8 cellular contexts compared by ENCODE assay signal in the genomic region with DNA sequence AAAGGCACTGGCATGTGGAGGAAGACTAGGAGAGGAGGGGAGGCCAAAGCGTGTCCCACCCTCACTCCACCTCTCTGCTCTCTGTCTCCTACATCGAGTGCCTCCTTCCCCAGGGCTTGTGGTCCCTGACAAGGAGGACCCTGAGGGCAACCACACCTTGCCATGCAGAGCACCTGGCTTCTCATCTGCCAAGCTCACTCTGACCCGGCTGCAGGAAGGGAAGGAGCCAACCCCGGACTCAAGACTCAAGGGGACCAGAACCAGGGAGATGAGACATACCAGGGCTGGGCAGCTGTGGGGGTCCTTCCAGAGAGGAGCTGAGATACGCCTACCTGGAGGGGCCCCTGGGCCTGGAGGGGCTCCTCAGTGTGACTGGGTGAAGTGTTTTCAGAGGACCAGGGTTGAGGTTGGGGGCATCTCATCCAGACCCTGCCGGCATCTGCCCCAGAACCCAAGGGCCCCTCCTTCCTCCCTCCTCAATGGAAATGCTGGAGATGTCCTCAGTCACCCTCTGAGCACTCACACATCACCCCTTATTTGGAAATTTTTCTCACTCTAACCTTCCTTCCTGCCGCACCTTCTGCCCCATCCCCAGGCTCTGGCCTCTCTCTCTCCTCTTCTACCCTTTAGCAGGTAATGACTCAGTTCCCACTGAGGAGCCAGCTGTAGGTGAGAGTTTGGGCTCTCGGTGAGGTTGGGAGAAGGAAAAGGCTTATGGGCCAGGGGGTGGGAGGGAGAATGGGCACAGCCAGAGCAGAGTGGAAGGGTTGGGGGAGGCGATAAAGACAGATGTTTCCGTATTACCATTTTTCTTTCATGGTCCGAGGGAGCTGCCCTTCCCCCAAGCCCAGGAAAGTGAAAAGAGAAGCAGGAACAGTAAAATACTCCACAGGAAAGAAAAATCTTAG. TPM values are rescaled to one million over a fixed set of nuclear protein-coding genes. Genes with fewer than 3 reads are reported as not detected.
DNase-seq lines count a peak whose midpoint lies in the region; TF ChIP-seq lines count a peak whose summit lies in the region.

No MANE protein-coding gene starts in this region.

- H3K18ac ChIP-seq in trophoblast cell (ENCODE audit: low read length), result no peak overlapping the region

- no peak overlapping the region for H4K91ac ChIP-seq in trophoblast cell (ENCODE audit: low read depth, low read length)

- peaks cover 17 to 23% of the 10 kb centered on the region in 2 donors for H3K36me3 Mint-ChIP-seq in CD14-positive monocyte
- H3K36me3 Mint-ChIP-seq in activated naive CD8-positive, alpha-beta T cell, result peaks cover 4% of the 10 kb centered on the region

- H2BK120ac ChIP-seq in trophoblast cell (ENCODE audit: insufficient read depth, low read length, poor library complexity), result no peak overlapping the region

- H2BK12ac ChIP-seq in trophoblast cell (ENCODE audit: low read length), result no peak overlapping the region

- peaks cover 66% of the 10 kb centered on the region for H3K4me1 Mint-ChIP-seq in CD14-positive monocyte
- H3K4me1 Mint-ChIP-seq in activated naive CD8-positive, alpha-beta T cell (ENCODE audit: low read depth), result peaks cover 68% of the 10 kb centered on the region

- no peak overlapping the region for H3K4me3 ChIP-seq in mucosa of stomach (ENCODE audit: low read length)
- no peak overlapping the region for H3K4me3 ChIP-seq in trophoblast cell (ENCODE audit: low read depth, low read length)

- no peak overlapping the region for H3K4ac ChIP-seq in trophoblast cell (ENCODE audit: low read depth, low read length)

- peak overlapping the region; percentile 63 for H3K9ac ChIP-seq in mucosa of stomach (ENCODE audit: low read length)
- H3K9ac ChIP-seq in trophoblast cell (ENCODE audit: low read length), result no peak overlapping the region

- peaks cover 0 to 5% (median 0%) of the 10 kb centered on the region in 7 donors for H3K9me3 Mint-ChIP-seq in CD14-positive monocyte
- no peaks in the 10 kb centered on the region for H3K9me3 Mint-ChIP-seq in activated naive CD8-positive, alpha-beta T cell (ENCODE audit: low read depth)

- intact Hi-C loops in CD14-positive monocyte (cut with micrococcal nuclease) (loop anchor here (2.0 to 5.0 kb wide), 3 partner anchors 14 to 70 kb away; a partner anchor contains a TSS), posterior vena cava (cut with DNase I) (no loop called here)

- no peak for TF ChIP-seq CTCF in CD14-positive monocyte (IDR thresholded peaks at IDR 0.05)

- H3K36me3 ChIP-seq in mucosa of stomach (ENCODE audit: control insufficient read depth, insufficient read depth, low read length) (no peaks in the 10 kb centered on the region), trophoblast cell (ENCODE audit: control insufficient read depth in 1 of 2, insufficient read depth in 2 of 2, low read length in 2 of 2) (no peaks in the 10 kb centered on the region)

- peak overlapping the region; percentile 58 to 78 for H3K4me3 Mint-ChIP-seq in CD14-positive monocyte
- H3K4me3 Mint-ChIP-seq in activated naive CD8-positive, alpha-beta T cell, result peak overlapping the region; percentile 92

- H3K27me3 Mint-ChIP-seq in CD14-positive monocyte (ENCODE audit: low read depth in 3 of 3), result peaks cover 0 to 2% (median 1%) of the 10 kb centered on the region in 3 donors
- no peaks in the 10 kb centered on the region for H3K27me3 Mint-ChIP-seq in activated naive CD8-positive, alpha-beta T cell

- no peaks in the 10 kb centered on the region for H3K79me2 ChIP-seq in trophoblast cell (ENCODE audit: control insufficient read depth, insufficient read depth, low read length, poor library complexity)

- no peak overlapping the region for H3K4me2 ChIP-seq in trophoblast cell (ENCODE audit: low read length)

- no peak overlapping the region for H4K12ac ChIP-seq in trophoblast cell (ENCODE audit: low read depth, low read length)

- no peak overlapping the region for H3K14ac ChIP-seq in trophoblast cell (ENCODE audit: low read length)

- no peak overlapping the region for H2AFZ ChIP-seq in trophoblast cell (ENCODE audit: insufficient read depth, low read length, poor library complexity)

- H3K9me3 ChIP-seq in mucosa of stomach (ENCODE audit: control insufficient read depth, low read length) (no peaks in the 10 kb centered on the region), trophoblast cell (ENCODE audit: insufficient read depth, low read depth, low read length) (no peaks in the 10 kb centered on the region)

- WGBS in trophoblast cell (ENCODE audit: extremely low coverage, insufficient coverage, insufficient read length), result no CpG with 5 or more reads among the region's 11 CpGs

- no peak overlapping the region for H3K23ac ChIP-seq in trophoblast cell (ENCODE audit: low read length)

- H2AK5ac ChIP-seq in trophoblast cell (ENCODE audit: low read length), result no peak overlapping the region

- peak overlapping the region; percentile 94 to 99 (median 97) for H3K27ac Mint-ChIP-seq in CD14-positive monocyte
- H3K27ac Mint-ChIP-seq in activated naive CD8-positive, alpha-beta T cell, result peak overlapping the region; percentile 99

- H3K27ac ChIP-seq in trophoblast cell (ENCODE audit: low read depth, low read length), result no peak overlapping the region

- no peak overlapping the region for H4K8ac ChIP-seq in trophoblast cell (ENCODE audit: low read depth, low read length)

- H3K27me3 ChIP-seq in mucosa of stomach (ENCODE audit: control insufficient read depth, insufficient read depth, low read length), result no peaks in the 10 kb centered on the region
- H3K27me3 ChIP-seq in trophoblast cell (ENCODE audit: insufficient read depth, low read length), result no peaks in the 10 kb centered on the region

- H3K4me1 ChIP-seq in mucosa of stomach (ENCODE audit: control insufficient read depth, insufficient read depth, low read length), result peaks cover 20% of the 10 kb centered on the region
- H3K4me1 ChIP-seq in trophoblast cell (ENCODE audit: control insufficient read depth in 1 of 2, insufficient read depth in 2 of 2, low read length in 2 of 2), result peaks cover 2 to 7% of the 10 kb centered on the region in 2 experiments

- no peak overlapping the region for H2BK5ac ChIP-seq in trophoblast cell (ENCODE audit: low read depth, low read length, poor library complexity)

- in situ Hi-C loops in KBM-7 (cut with MboI; ENCODE audit: low pct_unique_long_range_greater_than_20kb, low sequenced_read_pairs), result no loop called here

- no peak for DNase-seq in CD14-positive monocyte (ENCODE audit: low spot score)
- DNase-seq in KBM-7, result peak; percentile 68
- no peak for DNase-seq in trophoblast cell
- no peak for DNase-seq in AG20443 (ENCODE audit: low spot score)
- no peak for DNase-seq in posterior vena cava (ENCODE audit: low spot score)
- no peak for DNase-seq in NCI-H1092 (lab: John Stamatoyannopoulos, UW)

- no peaks in the 10 kb centered on the region for H3K79me1 ChIP-seq in trophoblast cell (ENCODE audit: low read length)

RNA-seq across cellular contexts. Expression of a gene that starts 32.0 kb away (rescaled TPM):
- polyA plus RNA-seq in CD14-positive monocyte, result not detected
- polyA plus RNA-seq in trophoblast cell (2013), result 3.6 and 4.2 TPM in 2 replicates
- not detected for total RNA-seq in posterior vena cava

RNA-seq across cellular contexts. Expression of a gene that starts 44.1 kb away (rescaled TPM):
- 1 to 10 TPM in 1 of 2 donors, under 1 TPM in 1; 0.75 to 1.1 TPM for polyA plus RNA-seq in CD14-positive monocyte
- polyA plus RNA-seq in trophoblast cell (2013), result 7.1 and 7.5 TPM in 2 replicates
- 1 to 10 TPM; 3.0 to 4.8 TPM for total RNA-seq in posterior vena cava

RNA-seq across cellular contexts. Expression of a gene that starts 44.9 kb away (rescaled TPM):
- polyA plus RNA-seq in CD14-positive monocyte, result 1 to 10 TPM; 2.2 to 2.8 TPM
- 7.3 and 8.1 TPM in 2 replicates for polyA plus RNA-seq in trophoblast cell (2013)
- total RNA-seq in posterior vena cava, result 10 to 100 TPM in 1 of 2 donors, 1 to 10 TPM in 1; 9.6 to 13.4 TPM

Comparison
In these comparisons a context has a peak if more than half of its experiments do, and no peak if none do; other contexts are left out.
1. intact Hi-C loops: an anchor here in CD14-positive monocyte (2.0 to 5.0 kb wide); none called in posterior vena cava.